ENCODE assay signal across 1 cellular context in genomic region chr4:70687821-70688794, GRCh38.
TF ChIP-seq lines count a peak whose summit lies in the region.

Gene UTP3 (plus strand): TSS chr4:70688532. CDS start chr4:70688678, 146 bp downstream.

TF ChIP-seq in GM12878, 131 proteins besides CTCF, POLR2A, EP300 and RAD21 (continued from another document):
- TF ChIP-seq MLLT1 (IDR thresholded peaks at IDR 0.05) = peak; percentile 76
- peak; percentile 46 to 56; a peak in 1 of 4 replicates for TF ChIP-seq BHLHE40 (IDR thresholded peaks at IDR 0.05; ENCODE audit: borderline replicate concordance in 1 of 2, low read depth in 2 of 2, low read length in 1 of 2)
- peak; percentile 63; the same call in 1 of the 2 replicates for TF ChIP-seq SMC3 (IDR thresholded peaks at IDR 0.05; ENCODE audit: borderline replicate concordance, low read length)
- TF ChIP-seq TAF1 (IDR thresholded peaks at IDR 0.05; ENCODE audit: borderline replicate concordance, low read depth, low read length) = peak; percentile 85
- TF ChIP-seq POLR2AphosphoS5 (IDR thresholded peaks at IDR 0.05; ENCODE audit: low read length) = peak; percentile 93
- peak; percentile 73 for TF ChIP-seq SIX5 (IDR thresholded peaks at IDR 0.05; ENCODE audit: low read depth, low read length, severe bottlenecking)
- peak; percentile 26; the same call in 1 of the 2 replicates for TF ChIP-seq ZNF24 (IDR thresholded peaks at IDR 0.05)
- peak; percentile 57 for TF ChIP-seq MEF2A (IDR thresholded peaks at IDR 0.05; ENCODE audit: insufficient read depth, low read depth, low read length)
- TF ChIP-seq RELA (IDR thresholded peaks at IDR 0.05; ENCODE audit: borderline replicate concordance, partially characterized antibody) = peak; percentile 86
- TF ChIP-seq POLR2AphosphoS2 (IDR thresholded peaks at IDR 0.05; ENCODE audit: low read depth, low read length) = peak; percentile 65; the same call in 1 of the 2 replicates
- no peak for TF ChIP-seq HSF1 (IDR thresholded peaks at IDR 0.05; ENCODE audit: low read depth, low read length)
- TF ChIP-seq SIN3A (IDR thresholded peaks at IDR 0.05; ENCODE audit: low read depth, low read length) = peak; percentile 51
- no peak for TF ChIP-seq MYC (IDR thresholded peaks at IDR 0.05; ENCODE audit: insufficient read depth, insufficient read length, insufficient replicate concordance, low read length, severe bottlenecking)
- peak; percentile 94 for TF ChIP-seq POU2F2 (IDR thresholded peaks at IDR 0.05; ENCODE audit: borderline replicate concordance, low read depth, low read length)
- 0 out of 2 replicates have a peak, but pooled peaks have one; percentile 81 for TF ChIP-seq TARDBP (IDR thresholded peaks at IDR 0.05; ENCODE audit: borderline replicate concordance)
- 0 out of 2 replicates have a peak, but pooled peaks have one; percentile 21 for TF ChIP-seq MTA2 (IDR thresholded peaks at IDR 0.05; ENCODE audit: low read depth)
- TF ChIP-seq RCOR1 (conservative IDR thresholded peaks at IDR 0.05; ENCODE audit: low read depth, low read length) = 0 out of 2 replicates have a peak, but pooled peaks have one; percentile 62
- TF ChIP-seq ZNF274 (IDR thresholded peaks at IDR 0.05; ENCODE audit: insufficient read depth, insufficient read length) = no peak
- peak; percentile 68 for TF ChIP-seq CHD2 (IDR thresholded peaks at IDR 0.05; ENCODE audit: borderline replicate concordance, low read depth, low read length)
- TF ChIP-seq NBN (IDR thresholded peaks at IDR 0.05) = peak; percentile 98
- peak; percentile 78; the same call in 1 of the 2 replicates for TF ChIP-seq SMAD5 (IDR thresholded peaks at IDR 0.05; ENCODE audit: low read depth)
- TF ChIP-seq CBX3 (IDR thresholded peaks at IDR 0.05; ENCODE audit: borderline replicate concordance, low read depth) = no peak
- TF ChIP-seq STAT3 (IDR thresholded peaks at IDR 0.05; ENCODE audit: low read depth, low read length) = no peak
- TF ChIP-seq SPI1 (IDR thresholded peaks at IDR 0.05; ENCODE audit: borderline replicate concordance, insufficient read depth, low read depth, low read length) = peak; percentile 68
- TF ChIP-seq IKZF1 (conservative IDR thresholded peaks at IDR 0.05) = peak; percentile 97
- TF ChIP-seq ZSCAN29 (IDR thresholded peaks at IDR 0.05) = peak; percentile 45; the same call in 1 of the 2 replicates
- TF ChIP-seq IKZF2 (IDR thresholded peaks at IDR 0.05) = peak; percentile 87 to 89; a peak in 3 of 4 replicates
- TF ChIP-seq ATF7 (IDR thresholded peaks at IDR 0.05; ENCODE audit: low read depth) = no peak; the same call in none of the 2 replicates
- peak; percentile 74 for TF ChIP-seq GATAD2B (conservative IDR thresholded peaks at IDR 0.05; ENCODE audit: low read depth)
- peak; percentile 56; the same call in 1 of the 2 replicates for TF ChIP-seq NR2F1 (conservative IDR thresholded peaks at IDR 0.05)
- TF ChIP-seq ZBTB11 (CRISPR knock-in tag; IDR thresholded peaks at IDR 0.05) = peak; percentile 91
- TF ChIP-seq HCFC1 (IDR thresholded peaks at IDR 0.05; ENCODE audit: low read length) = peak; percentile 77
- no peak for TF ChIP-seq TCF3 (IDR thresholded peaks at IDR 0.05; ENCODE audit: borderline replicate concordance, insufficient read depth, low read depth, low read length)
- peak in 1 of 2 experiments; percentile 93; a peak in 2 of 3 replicates for TF ChIP-seq EGR1 (IDR thresholded peaks at IDR 0.05; ENCODE audit: borderline replicate concordance in 1 of 2, low read depth in 2 of 2, low read length in 2 of 2)
- peak; percentile 52 for TF ChIP-seq JUNB (IDR thresholded peaks at IDR 0.05)
- TF ChIP-seq ZNF207 (IDR thresholded peaks at IDR 0.05; ENCODE audit: borderline replicate concordance) = peak; percentile 93
- TF ChIP-seq CREM (IDR thresholded peaks at IDR 0.05; ENCODE audit: low read depth) = peak; percentile 74; the same call in 1 of the 2 replicates
- TF ChIP-seq KDM1A (IDR thresholded peaks at IDR 0.05; ENCODE audit: borderline replicate concordance) = no peak
- peak; percentile 79 for TF ChIP-seq NKRF (conservative IDR thresholded peaks at IDR 0.05)
- peak; percentile 71 for TF ChIP-seq CREB1 (IDR thresholded peaks at IDR 0.05; ENCODE audit: low read depth)
- peak; percentile 99 for TF ChIP-seq GABPA (IDR thresholded peaks at IDR 0.05; ENCODE audit: low read depth)
- TF ChIP-seq TCF7 (IDR thresholded peaks at IDR 0.05; ENCODE audit: borderline replicate concordance) = peak; percentile 71; the same call in 1 of the 2 replicates
- peak; percentile 83 for TF ChIP-seq KLF5 (IDR thresholded peaks at IDR 0.05; ENCODE audit: partially characterized antibody)
- TF ChIP-seq ZBTB40 (IDR thresholded peaks at IDR 0.05; ENCODE audit: borderline replicate concordance) = peak; percentile 97
- no peak for TF ChIP-seq BRCA1 (IDR thresholded peaks at IDR 0.05; ENCODE audit: low read depth, low read length)
- no peak for TF ChIP-seq NR2C2 (IDR thresholded peaks at IDR 0.05; ENCODE audit: borderline replicate concordance, control insufficient read depth, insufficient read length, low read depth)
- TF ChIP-seq CBX5 (IDR thresholded peaks at IDR 0.05; ENCODE audit: low read depth) = peak; percentile 91
- TF ChIP-seq IRF4 (IDR thresholded peaks at IDR 0.05; ENCODE audit: low read depth, low read length) = peak; percentile 82
- peak; percentile 92 for TF ChIP-seq MXI1 (IDR thresholded peaks at IDR 0.05; ENCODE audit: low read depth, low read length)
- TF ChIP-seq BMI1 (IDR thresholded peaks at IDR 0.05; ENCODE audit: borderline replicate concordance) = no peak
- no peak for TF ChIP-seq ESRRA (IDR thresholded peaks at IDR 0.05; ENCODE audit: low read length)
